In the genomic region with DNA sequence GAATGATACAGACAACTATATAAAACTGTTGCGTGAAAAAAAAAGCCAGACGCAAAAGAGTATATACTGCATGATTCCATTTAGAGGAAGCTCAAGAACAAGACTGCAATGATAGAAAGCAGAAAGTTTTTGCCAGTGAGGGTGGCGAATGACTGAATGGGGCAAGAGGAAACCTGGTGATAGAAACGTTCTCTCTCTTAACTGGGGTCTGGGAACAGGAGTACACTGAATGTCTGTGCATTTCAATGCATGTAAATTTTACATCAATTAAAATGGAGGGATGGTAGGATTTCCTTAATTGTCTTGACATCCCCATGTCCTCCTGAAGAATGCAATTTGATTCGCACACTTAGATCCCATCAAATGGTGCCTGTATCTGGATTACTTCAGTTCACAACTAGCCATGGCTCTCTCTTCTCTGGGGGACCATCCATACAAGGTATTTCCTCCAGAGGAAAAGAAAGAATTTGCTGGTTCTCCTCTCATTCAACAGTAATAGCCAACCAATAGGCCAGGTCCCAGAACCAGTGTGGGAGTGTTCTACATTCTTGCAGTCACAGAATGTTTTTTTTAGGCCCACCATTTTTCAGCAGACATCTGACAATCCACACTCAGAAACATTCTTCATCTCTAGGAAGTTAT, we compare ENCODE assay signal across 13 cellular contexts.
DNase-seq lines count a peak whose midpoint lies in the region; ATAC-seq and TF ChIP-seq lines count a peak whose summit lies in the region.
"Had no signal": no experiment of that assay in that cellular context is flagged by ENCODE, and none has a peak within 500 bp of the region (broad histone marks: within the 10 kb centered on the region; RNA-seq: fewer than 3 reads in every experiment).

No MANE protein-coding gene starts in this region.

- H3K4me1 ChIP-seq in GM23248 (ENCODE audit: insufficient read depth) (peaks cover 56% of the 10 kb centered on the region), smooth muscle cell (ENCODE audit: low read depth) (peaks cover 15% of the 10 kb centered on the region)

- H3K36me3 Mint-ChIP-seq in activated T-cell treated with anti-CD3 and anti-CD28 coated beads, Interleukin-2, amount 50 U/mL, for 24 hours (ENCODE audit: low read depth) = peaks cover 64% of the 10 kb centered on the region
- no peaks in the 10 kb centered on the region for H3K36me3 Mint-ChIP-seq in activated T-helper 17 cell treated with anti-CD3 and anti-CD28 coated beads, Interleukin-2, amount 50 U/mL, for 72 hours (ENCODE audit: low read depth)

- H3K27ac ChIP-seq in GM23248 (peak overlapping the region; percentile 100), smooth muscle cell (ENCODE audit: low read depth) (peak overlapping the region; percentile 99)
- H3K27ac ChIP-seq: thoracic aorta had no signal

- H4K20me1 ChIP-seq in GM23248 (ENCODE audit: insufficient read depth) (no peaks in the 10 kb centered on the region), smooth muscle cell (ENCODE audit: low read depth) (peaks cover 6% of the 10 kb centered on the region)

- peaks cover 43% of the 10 kb centered on the region for H3K4me1 Mint-ChIP-seq in activated T-cell treated with anti-CD3 and anti-CD28 coated beads, Interleukin-2, amount 50 U/mL, for 24 hours (ENCODE audit: low read depth)
- H3K4me1 Mint-ChIP-seq in activated T-helper 17 cell treated with anti-CD3 and anti-CD28 coated beads, Interleukin-2, amount 50 U/mL, for 72 hours = peaks cover 30% of the 10 kb centered on the region

- H3K9me3 Mint-ChIP-seq in activated T-cell treated with anti-CD3 and anti-CD28 coated beads, Interleukin-2, amount 50 U/mL, for 24 hours = no peaks in the 10 kb centered on the region
- H3K9me3 Mint-ChIP-seq in activated T-helper 17 cell treated with anti-CD3 and anti-CD28 coated beads, Interleukin-2, amount 50 U/mL, for 72 hours = no peaks in the 10 kb centered on the region

- no peak for DNase-seq in activated T-cell treated with anti-CD3 and anti-CD28 coated beads, Interleukin-2, amount 50 U/mL, for 24 hours
- DNase-seq in activated T-cell treated with anti-CD3 and anti-CD28 coated beads for 4 hours (no peak), GM23248 (no peak), smooth muscle cell (lab: John Stamatoyannopoulos, UW; ENCODE audit: unreplicated experiment) (no peak), middle frontal gyrus (ENCODE audit: extremely low spot score, low spot score) (no peak), omental fat pad (ENCODE audit: low spot score) (no peak)
- DNase-seq: ACHN; central memory CD4-positive, alpha-beta T cell; MG63; NCI-H2081 had no signal

- H3K4me3 ChIP-seq in GM23248 = no peak overlapping the region
- no peak overlapping the region for H3K4me3 ChIP-seq in smooth muscle cell
- H3K4me3 ChIP-seq: MG63, thoracic aorta had no signal

- in situ Hi-C loops in GM23248 (cut with MboI) = no loop called here

- H3K9ac ChIP-seq in GM23248 (no peak overlapping the region), smooth muscle cell (ENCODE audit: low read depth) (no peak overlapping the region)

- H3K79me2 ChIP-seq in GM23248 (ENCODE audit: insufficient read depth) (peaks cover 97% of the 10 kb centered on the region), smooth muscle cell (ENCODE audit: low read depth) (peaks cover 74% of the 10 kb centered on the region)

- no peaks in the 10 kb centered on the region for H3K27me3 Mint-ChIP-seq in activated T-cell treated with anti-CD3 and anti-CD28 coated beads, Interleukin-2, amount 50 U/mL, for 24 hours
- H3K27me3 Mint-ChIP-seq in activated T-helper 17 cell treated with anti-CD3 and anti-CD28 coated beads, Interleukin-2, amount 50 U/mL, for 72 hours = no peaks in the 10 kb centered on the region

- H3K27me3 ChIP-seq in GM23248 (replicated peaks; ENCODE audit: insufficient read depth) = no peaks in the 10 kb centered on the region
- no peaks in the 10 kb centered on the region for H3K27me3 ChIP-seq in smooth muscle cell (ENCODE audit: low read depth)
- H3K27me3 ChIP-seq: MG63 had no signal

- H3K9me2 ChIP-seq in GM23248 (ENCODE audit: insufficient read depth) = no peaks in the 10 kb centered on the region

- H2AFZ ChIP-seq in GM23248 = no peak overlapping the region
- no peak overlapping the region for H2AFZ ChIP-seq in smooth muscle cell (ENCODE audit: low read depth)

- ATAC-seq in activated T-helper 17 cell treated with anti-CD3 and anti-CD28 coated beads, Interleukin-2, amount 50 U/mL, for 72 hours (replicated peaks) = peak; percentile 13
- no peak for ATAC-seq in omental fat pad (ENCODE audit: low FRiP score)
- ATAC-seq in GM19397 (IDR thresholded peaks at IDR 0.05; ENCODE audit: unreplicated experiment) = no peak

- H3F3A ChIP-seq in GM23248 (ENCODE audit: insufficient read depth) = peaks cover 77% of the 10 kb centered on the region
- H3F3A ChIP-seq in smooth muscle cell (ENCODE audit: low read depth) = peaks cover 4% of the 10 kb centered on the region

- H3K36me3 ChIP-seq in GM23248 (ENCODE audit: low read depth) (peaks cover 44% of the 10 kb centered on the region; the same call in 1 of the 2 replicates), smooth muscle cell (ENCODE audit: low read depth) (no peaks in the 10 kb centered on the region)
- H3K36me3 ChIP-seq: thoracic aorta had no signal

- WGBS in GM23248 (ENCODE audit: low coverage in 1 of 2, low lambda C conversion rate in 2 of 2, missing lambda C conversion rate in 2 of 2), 2 experiments = 85 to 87% methylated on average over 5 of the region's 5 CpGs
- 91% methylated on average over 5 of the region's 5 CpGs for WGBS in smooth muscle cell (ENCODE audit: low lambda C conversion rate)

- H3K9me3 ChIP-seq in GM23248 (ENCODE audit: low read depth) (no peaks in the 10 kb centered on the region), smooth muscle cell (replicated peaks; ENCODE audit: low read depth) (no peaks in the 10 kb centered on the region)
- H3K9me3 ChIP-seq: MG63, thoracic aorta had no signal

- H3K4me2 ChIP-seq in GM23248 (ENCODE audit: unreplicated experiment) (peak overlapping the region; percentile 21), smooth muscle cell (peak overlapping the region; percentile 72)

- H3K27ac Mint-ChIP-seq in activated T-cell treated with anti-CD3 and anti-CD28 coated beads, Interleukin-2, amount 50 U/mL, for 24 hours = peak overlapping the region; percentile 98
- H3K27ac Mint-ChIP-seq in activated T-helper 17 cell treated with anti-CD3 and anti-CD28 coated beads, Interleukin-2, amount 50 U/mL, for 72 hours = no peak overlapping the region

- TF ChIP-seq CTCF in smooth muscle cell (IDR thresholded peaks at IDR 0.05; ENCODE audit: borderline replicate concordance, insufficient read depth, poor library complexity, severe bottlenecking) (no peak), omental fat pad (IDR thresholded peaks at IDR 0.05) (no peak)

- no peak overlapping the region for H3K4me3 Mint-ChIP-seq in activated T-cell treated with anti-CD3 and anti-CD28 coated beads, Interleukin-2, amount 50 U/mL, for 24 hours
- no peak overlapping the region for H3K4me3 Mint-ChIP-seq in activated T-helper 17 cell treated with anti-CD3 and anti-CD28 coated beads, Interleukin-2, amount 50 U/mL, for 72 hours
